1 cellular context compared by ENCODE assay signal in the genomic region with DNA sequence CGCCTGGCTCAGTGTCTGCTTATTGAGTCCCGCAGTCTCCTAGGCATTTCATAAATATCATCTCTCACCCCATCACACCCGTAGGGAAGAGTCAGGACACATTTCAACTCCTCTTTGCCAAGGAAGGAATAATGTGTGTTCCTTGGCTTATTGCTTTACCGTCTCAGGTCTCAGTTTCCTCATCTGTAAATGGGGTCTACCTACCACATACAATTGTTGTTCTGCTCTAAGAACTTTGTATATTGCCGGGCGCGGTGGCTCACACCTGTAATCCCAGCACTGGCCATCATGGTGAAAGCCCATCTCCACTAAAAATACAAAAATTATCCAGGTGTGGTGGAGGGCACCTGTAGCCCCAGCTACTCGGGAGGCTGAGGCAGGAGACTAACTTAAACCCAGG.
TF ChIP-seq lines count a peak whose summit lies in the region.

No MANE protein-coding gene starts in this region.

TF ChIP-seq in K562, 482 proteins besides CTCF, POLR2A, EP300 and RAD21:
- TF ChIP-seq ZNF668 (CRISPR knock-in tag; IDR thresholded peaks at IDR 0.05) (no peak), RBM25 (IDR thresholded peaks at IDR 0.05; ENCODE audit: low read depth, low read length, severe bottlenecking) (peak; percentile 64), FIP1L1 (IDR thresholded peaks at IDR 0.05; ENCODE audit: low read depth, low read length, poor library complexity, severe bottlenecking) (no peak), TBP (optimal IDR thresholded peaks at IDR 0.05; ENCODE audit: low read depth, low read length) (no peak), KDM1A (IDR thresholded peaks at IDR 0.05) (peak in 1 of 2 experiments; percentile 19; a peak in 1 of 4 replicates), ELF2 (CRISPR knock-in tag; IDR thresholded peaks at IDR 0.05) (no peak), ILF3 (IDR thresholded peaks at IDR 0.05; ENCODE audit: borderline replicate concordance) (no peak), CCNT2 (IDR thresholded peaks at IDR 0.05; ENCODE audit: borderline replicate concordance, extremely low read depth, insufficient read length, low read depth, low read length) (no peak), ZNF239 (CRISPR knock-in tag; IDR thresholded peaks at IDR 0.05) (no peak), ADNP (tag; IDR thresholded peaks at IDR 0.05) (no peak), JUN (IDR thresholded peaks at IDR 0.05; ENCODE audit: borderline replicate concordance, low read depth, low read length) (no peak), JUN (CRISPR knock-in tag; IDR thresholded peaks at IDR 0.05; ENCODE audit: borderline replicate concordance) (no peak), RBM34 (IDR thresholded peaks at IDR 0.05; ENCODE audit: borderline replicate concordance, insufficient read depth, low read length) (no peak), SMARCA5 (IDR thresholded peaks at IDR 0.05) (no peak), BCOR (IDR thresholded peaks at IDR 0.05) (peak; percentile 62)
- TF ChIP-seq, protein P1, sequence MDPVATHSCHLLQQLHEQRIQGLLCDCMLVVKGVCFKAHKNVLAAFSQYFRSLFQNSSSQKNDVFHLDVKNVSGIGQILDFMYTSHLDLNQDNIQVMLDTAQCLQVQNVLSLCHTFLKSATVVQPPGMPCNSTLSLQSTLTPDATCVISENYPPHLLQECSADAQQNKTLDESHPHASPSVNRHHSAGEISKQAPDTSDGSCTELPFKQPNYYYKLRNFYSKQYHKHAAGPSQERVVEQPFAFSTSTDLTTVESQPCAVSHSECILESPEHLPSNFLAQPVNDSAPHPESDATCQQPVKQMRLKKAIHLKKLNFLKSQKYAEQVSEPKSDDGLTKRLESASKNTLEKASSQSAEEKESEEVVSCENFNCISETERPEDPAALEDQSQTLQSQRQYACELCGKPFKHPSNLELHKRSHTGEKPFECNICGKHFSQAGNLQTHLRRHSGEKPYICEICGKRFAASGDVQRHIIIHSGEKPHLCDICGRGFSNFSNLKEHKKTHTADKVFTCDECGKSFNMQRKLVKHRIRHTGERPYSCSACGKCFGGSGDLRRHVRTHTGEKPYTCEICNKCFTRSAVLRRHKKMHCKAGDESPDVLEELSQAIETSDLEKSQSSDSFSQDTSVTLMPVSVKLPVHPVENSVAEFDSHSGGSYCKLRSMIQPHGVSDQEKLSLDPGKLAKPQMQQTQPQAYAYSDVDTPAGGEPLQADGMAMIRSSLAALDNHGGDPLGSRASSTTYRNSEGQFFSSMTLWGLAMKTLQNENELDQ (CRISPR knock-in tag; IDR thresholded peaks at IDR 0.05; ENCODE audit: borderline replicate concordance), result no peak
